ENCODE assay signal across 31 cellular contexts in the genomic region with DNA sequence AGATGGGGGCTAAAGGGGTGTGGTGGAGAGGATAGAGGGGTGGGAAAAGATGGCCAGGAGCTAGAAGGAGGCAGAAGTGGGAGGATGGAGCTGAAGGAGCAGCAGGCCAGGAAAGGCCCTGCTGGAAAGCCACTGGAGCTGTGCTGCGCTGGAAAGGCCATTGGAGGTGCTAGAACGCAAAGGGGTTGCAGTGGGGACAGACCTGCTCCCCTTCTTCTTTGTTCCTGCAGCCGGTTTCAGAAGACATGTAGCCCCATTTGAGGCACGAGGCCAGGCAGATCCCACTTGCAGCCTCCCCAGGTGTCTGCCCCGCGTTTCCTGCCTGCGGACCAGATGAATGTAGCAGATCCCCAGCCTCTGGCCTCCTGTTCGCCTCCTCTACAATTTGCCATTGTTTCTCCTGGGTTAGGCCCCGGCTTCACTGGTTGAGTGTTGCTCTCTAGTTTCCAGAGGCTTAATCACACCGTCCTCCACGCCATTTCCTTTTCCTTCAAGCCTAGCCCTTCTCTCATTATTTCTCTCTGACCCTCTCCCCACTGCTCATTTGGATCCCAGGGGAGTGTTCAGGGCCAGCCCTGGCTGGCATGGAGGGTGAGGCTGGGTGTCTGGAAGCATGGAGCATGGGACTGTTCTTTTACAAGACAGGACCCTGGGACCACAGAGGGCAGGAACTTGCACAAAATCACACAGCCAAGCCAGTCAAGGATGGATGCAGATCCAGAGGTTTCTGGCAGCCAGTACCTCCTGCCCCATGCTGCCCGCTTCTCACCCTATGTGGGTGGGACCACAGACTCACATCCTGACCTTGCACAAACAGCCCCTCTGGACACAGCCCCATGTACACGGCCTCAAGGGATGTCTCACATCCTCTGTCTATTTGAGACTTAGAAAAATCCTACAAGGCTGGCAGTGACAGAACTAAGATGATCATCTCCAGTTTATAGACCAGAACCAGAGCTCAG. TPM values are rescaled to one million over a fixed set of nuclear protein-coding genes. Genes with fewer than 3 reads are reported as not detected.
DNase-seq lines count a peak whose midpoint lies in the region; ATAC-seq, FAIRE-seq and TF ChIP-seq lines count a peak whose summit lies in the region.
"Had no signal": no experiment of that assay in that cellular context is flagged by ENCODE, and none has a peak within 500 bp of the region (broad histone marks: within the 10 kb centered on the region; RNA-seq: fewer than 3 reads in every experiment).

No MANE protein-coding gene starts in this region.

- H2BK5ac ChIP-seq in mesendoderm (ENCODE audit: low read length) = no peak overlapping the region

- H3K36me3 ChIP-seq in HepG2 (replicated peaks in 1 of 2; ENCODE audit: control insufficient read depth in 1 of 2, insufficient read depth in 2 of 2, low read length in 2 of 2) (no peaks in the 10 kb centered on the region), right lobe of liver (no peaks in the 10 kb centered on the region), bronchial epithelial cell (ENCODE audit: control insufficient read depth, insufficient read depth, low read length) (no peaks in the 10 kb centered on the region), mesendoderm (ENCODE audit: control insufficient read depth, insufficient read depth, low read length) (no peaks in the 10 kb centered on the region)
- H3K36me3 ChIP-seq: BLaER1, esophagus muscularis mucosa, gastrocnemius medialis, right atrium auricular region, SJCRH30 had no signal

- H3K9me3 ChIP-seq in HepG2 (ENCODE audit: low read length) (no peaks in the 10 kb centered on the region), right lobe of liver (no peaks in the 10 kb centered on the region)
- H3K9me3 ChIP-seq: BLaER1, esophagus muscularis mucosa, gastrocnemius medialis, mucosa of descending colon, right atrium auricular region, SJCRH30 had no signal

- peaks cover 47% of the 10 kb centered on the region for H3K4me1 Mint-ChIP-seq in type B pancreatic cell (ENCODE audit: unreplicated experiment)

- no peak overlapping the region for H2AFZ ChIP-seq in HepG2 (ENCODE audit: low read length)
- H2AFZ ChIP-seq: GM23248 had no signal

- H3K79me2 ChIP-seq in HepG2 (ENCODE audit: insufficient read depth, low read length) = no peaks in the 10 kb centered on the region
- no peaks in the 10 kb centered on the region for H3K79me2 ChIP-seq in mesendoderm (ENCODE audit: control insufficient read depth, insufficient read depth, low read length)

- TF ChIP-seq RAD21 in HepG2 (CRISPR knock-in tag; IDR thresholded peaks at IDR 0.05) = no peak

- ATAC-seq in HepG2 (peak; percentile 4), right lobe of liver (no peak), HG02981 (IDR thresholded peaks at IDR 0.05; ENCODE audit: unreplicated experiment) (no peak)
- ATAC-seq: gastrocnemius medialis, left cardiac atrium, mucosa of descending colon, PC-3 had no signal

- no peak overlapping the region for H2AK5ac ChIP-seq in mesendoderm (ENCODE audit: low read length)

- H2BK15ac ChIP-seq in mesendoderm (replicated peaks; ENCODE audit: low read depth) = no peak overlapping the region

- no peaks in the 10 kb centered on the region for H3K79me1 ChIP-seq in mesendoderm (ENCODE audit: low read length)

- intact Hi-C loops in HepG2 (cut with micrococcal nuclease; ENCODE audit: unreplicated experiment) (loop anchor here (10.0 kb wide), 1 partner anchor 205 kb away; no protein-coding TSS in a partner anchor), right lobe of liver (cut with DNase I) (no loop called here)

- FAIRE-seq in HepG2 (lab: Jason Lieb, UNC) (no peak), bronchial epithelial cell (lab: Jason Lieb, UNC) (peak; percentile 98)

- CTCF ChIA-PET in HepG2 (lab: Yijun Ruan, JAX; ENCODE audit: low intra/inter-chr PET ratio, low total read pairs) = no interaction called here

- H3K18ac ChIP-seq in mesendoderm (ENCODE audit: low read length) = no peak overlapping the region

- TF ChIP-seq EP300 in HepG2 (IDR thresholded peaks at IDR 0.05; ENCODE audit: low read depth in 2 of 2, low read length in 2 of 2) (no peak), HepG2 (CRISPR knock-in tag; IDR thresholded peaks at IDR 0.05; ENCODE audit: borderline replicate concordance) (no peak)

- no peaks in the 10 kb centered on the region for H3K36me3 Mint-ChIP-seq in type B pancreatic cell

- H3K4me3 Mint-ChIP-seq in type B pancreatic cell = peak overlapping the region; percentile 52

- H2BK120ac ChIP-seq in mesendoderm (ENCODE audit: low read depth, low read length) = no peak overlapping the region

- DNase-seq in HepG2 (ENCODE audit: low spot score) (no peak), right lobe of liver (no peak), bronchial epithelial cell (ENCODE audit: low read depth) (no peak), mesendoderm (peak; percentile 30), type B pancreatic cell (ENCODE audit: extremely low spot score, unreplicated experiment) (no peak), NCI-H526 (lab: John Stamatoyannopoulos, UW) (no peak), DMS153 treated with DMSO at 0.1 percent for 48 hours (lab: John Stamatoyannopoulos, UW; ENCODE audit: unreplicated experiment) (no peak)
- DNase-seq: activated CD4-positive, alpha-beta T cell treated with anti-CD3 and anti-CD28 coated beads, Interleukin-2, amount 50 U/mL, for 48 hours; amniotic stem cell; effector CD4-positive, alpha-beta T cell; gastrocnemius medialis; GDM1; GM23248; left cardiac atrium; mucosa of descending colon; NCI-H1048; NCI-H187 treated with DMSO at 0.1 percent for 48 hours; NCI-H2227 treated with DMSO at 0.1 percent for 48 hours; NCI-H82; occipital lobe; PC-3; SJCRH30; stimulated activated CD4-positive, alpha-beta T cell treated with anti-CD3 and anti-CD28 coated beads, Interleukin-15, amount 100 ng/mL, for 24 hours; T-helper 2 cell had no signal

- H4K20me1 ChIP-seq in HepG2 (ENCODE audit: insufficient read depth, low read length) = no peaks in the 10 kb centered on the region

- in situ Hi-C loops in HepG2 (cut with HindIII; ENCODE audit: extremely low pct_ligation_motif_present, low pct_unique_long_range_greater_than_20kb) = no loop called here

- no peak overlapping the region for H4K5ac ChIP-seq in mesendoderm (ENCODE audit: low read length)

- H3K4me2 ChIP-seq in HepG2 (ENCODE audit: low read depth, low read length) (no peak overlapping the region), mesendoderm (ENCODE audit: low read length) (no peak overlapping the region)
- H3K4me2 ChIP-seq: BLaER1 had no signal

- TF ChIP-seq CTCF in HepG2 (CRISPR knock-in tag; IDR thresholded peaks at IDR 0.05) = no peak
- TF ChIP-seq CTCF in right lobe of liver (IDR thresholded peaks at IDR 0.05) = no peak
- no peak for TF ChIP-seq CTCF in bronchial epithelial cell (IDR thresholded peaks at IDR 0.05; ENCODE audit: insufficient read depth, low read length, severe bottlenecking)
- TF ChIP-seq CTCF in type B pancreatic cell (conservative IDR thresholded peaks at IDR 0.05) = no peak

- H3K27me3 ChIP-seq in HepG2 (ENCODE audit: control insufficient read depth in 1 of 2, insufficient read depth in 2 of 2, low read length in 2 of 2) (peaks cover 7 to 34% of the 10 kb centered on the region in 2 experiments; a peak in 4 of 5 replicates), right lobe of liver (no peaks in the 10 kb centered on the region), bronchial epithelial cell (ENCODE audit: control insufficient read depth, insufficient read depth, low read length) (peaks cover 23% of the 10 kb centered on the region), mesendoderm (ENCODE audit: insufficient read depth, low read length, poor library complexity) (no peaks in the 10 kb centered on the region)
- H3K27me3 ChIP-seq: right atrium auricular region had no signal

- no peaks in the 10 kb centered on the region for H3K9me3 Mint-ChIP-seq in type B pancreatic cell

- POLR2A ChIA-PET in HepG2 (lab: Yijun Ruan, JAX) = no interaction called here

- H3K9ac ChIP-seq in HepG2 (ENCODE audit: insufficient read depth, low read depth, low read length) (no peak overlapping the region), mesendoderm (ENCODE audit: low read length) (no peak overlapping the region)
- H3K9ac ChIP-seq: BLaER1, GM23248 had no signal

- TF ChIP-seq POLR2A in HepG2 (IDR thresholded peaks at IDR 0.05; ENCODE audit: insufficient read depth in 1 of 2, low read depth in 2 of 2, low read length in 2 of 2) (no peak), right lobe of liver (IDR thresholded peaks at IDR 0.05) (no peak)

- peaks cover 42% of the 10 kb centered on the region for H3K4me1 ChIP-seq in HepG2 (ENCODE audit: insufficient read depth, low read length)
- H3K4me1 ChIP-seq in right lobe of liver = peaks cover 0 to 5% (median 0%) of the 10 kb centered on the region in 4 donors
- peaks cover 8% of the 10 kb centered on the region for H3K4me1 ChIP-seq in mesendoderm (ENCODE audit: control insufficient read depth, low read depth, low read length)
- H3K4me1 ChIP-seq: gastrocnemius medialis had no signal

- no peak overlapping the region for H4K8ac ChIP-seq in mesendoderm (ENCODE audit: low read depth, low read length)

- peak overlapping the region; percentile 33 for H3K23ac ChIP-seq in mesendoderm (ENCODE audit: low read length)

- H3K4me3 ChIP-seq in HepG2 (replicated peaks in 1 of 3; ENCODE audit: insufficient read depth in 1 of 3, low read depth in 2 of 3, low read length in 3 of 3) (no peak overlapping the region), right lobe of liver (no peak overlapping the region), bronchial epithelial cell (ENCODE audit: low read depth, low read length) (no peak overlapping the region), mesendoderm (ENCODE audit: low read length) (no peak overlapping the region)
- H3K4me3 ChIP-seq: BLaER1, esophagus muscularis mucosa, gastrocnemius medialis, GM23248, mucosa of descending colon, right atrium auricular region, SJCRH30 had no signal

- H3K27ac Mint-ChIP-seq in type B pancreatic cell = no peak overlapping the region

- 61% methylated on average over 12 of the region's 13 CpGs for WGBS in HepG2 (ENCODE audit: low lambda C conversion rate)
- 76% methylated on average over 7 of the region's 13 CpGs for WGBS in right lobe of liver (ENCODE audit: insufficient coverage, low coverage, low lambda C conversion rate, missing lambda C conversion rate)
- WGBS in mesendoderm (ENCODE audit: extremely low coverage, insufficient coverage, low lambda C conversion rate) = no CpG with 5 or more reads among the region's 13 CpGs

- peak overlapping the region; percentile 44 for H3K56ac ChIP-seq in mesendoderm (ENCODE audit: low read length)

- H3K27ac ChIP-seq in HepG2 (ENCODE audit: extremely low read length, insufficient read depth, low read length) = no peak overlapping the region
- H3K27ac ChIP-seq in right lobe of liver = peak overlapping the region in 1 of 3 donors; percentile 5
- no peak overlapping the region for H3K27ac ChIP-seq in mesendoderm (ENCODE audit: low read depth, low read length)
- H3K27ac ChIP-seq: BLaER1, esophagus muscularis mucosa, gastrocnemius medialis, GM23248, right atrium auricular region, SJCRH30, VCaP had no signal

- BruUV-seq in HepG2 (replicated peaks; lab: Mats Ljungman, UMichigan) = no TSS peak

- no peak overlapping the region for H3K4ac ChIP-seq in mesendoderm (ENCODE audit: low read depth, low read length)

- H3K27me3 Mint-ChIP-seq in type B pancreatic cell = peaks cover 49% of the 10 kb centered on the region

RNA-seq across cellular contexts. Expression of a gene that starts 2.3 kb away (rescaled TPM):
- not detected in 2 replicates for total RNA-seq in HepG2 (2016; rRNA removed; fragmentation: Illumina TruSeq; extraction: Trizol)
- total RNA-seq in HepG2 (2016; cell fraction: cytosol; rRNA removed; fragmentation: Illumina TruSeq; extraction: Trizol; ENCODE audit: low read depth) = not detected in 2 replicates
- total RNA-seq in HepG2 (2016; cell fraction: insoluble cytoplasmic fraction; rRNA removed; fragmentation: Illumina TruSeq; extraction: Trizol) = not detected in 2 replicates
- total RNA-seq in HepG2 (2016; cell fraction: membrane; rRNA removed; fragmentation: Illumina TruSeq; extraction: Trizol) = not detected in 2 replicates
- not detected in 2 replicates for total RNA-seq in HepG2 (2016; cell fraction: nucleus; rRNA removed; fragmentation: Illumina TruSeq; extraction: Trizol)
- 0.08 and 0.10 TPM in 2 replicates for polyA plus RNA-seq in HepG2 (2011; rRNA removed)
- 0.05 and 0.08 TPM in 2 replicates for polyA plus RNA-seq in HepG2 (2011; cell fraction: cytosol; rRNA removed)
- 0.34 and 0.66 TPM in 2 replicates for polyA plus RNA-seq in HepG2 (2011; cell fraction: nucleus; rRNA removed)
- polyA plus RNA-seq in HepG2 (2012) = 0.51 and 0.78 TPM in 2 replicates
- polyA plus RNA-seq in HepG2 (2016; cell fraction: cytosol; fragmentation: Illumina TruSeq; extraction: Trizol; ENCODE audit: low read depth) = not detected in 2 replicates
- polyA plus RNA-seq in HepG2 (2016; cell fraction: insoluble cytoplasmic fraction; fragmentation: Illumina TruSeq; extraction: Trizol; ENCODE audit: low read depth) = not detected in 2 replicates
- not detected in 2 replicates for polyA plus RNA-seq in HepG2 (2016; cell fraction: membrane; fragmentation: Illumina TruSeq; extraction: Trizol; ENCODE audit: low read depth)
- polyA plus RNA-seq in HepG2 (2016; cell fraction: nucleus; fragmentation: Illumina TruSeq; extraction: Trizol; ENCODE audit: insufficient read depth, low read depth) = not detected in 2 replicates
- polyA minus RNA-seq in HepG2 (2011; rRNA and poly(A)+ RNA removed; ENCODE audit: low replicate concordance) = not detected in 2 replicates
- polyA minus RNA-seq in HepG2 (2011; cell fraction: cytosol; rRNA and poly(A)+ RNA removed) = not detected in 2 replicates
- not detected in 2 replicates for polyA minus RNA-seq in HepG2 (2011; cell fraction: nucleus; rRNA and poly(A)+ RNA removed)
- total RNA-seq in right lobe of liver = 1 to 10 TPM in 4 of 6 experiments, under 1 TPM in 2; 0.37 to 3.1 (median 2.1) TPM
- total RNA-seq in bronchial epithelial cell = not detected in 2 replicates
- polyA plus RNA-seq in mesendoderm (2013, experiment 1 of 2) = 0.28 TPM
- polyA plus RNA-seq in mesendoderm (2013, experiment 2 of 2) = 0.42 TPM
- total RNA-seq in type B pancreatic cell (ENCODE audit: low replicate concordance) = 5.4 and 17.8 TPM in 2 replicates
- total RNA-seq: HT-29, PC-3 had no signal

RNA-seq across cellular contexts. Expression of a gene that starts 8.9 kb away (rescaled TPM):
- total RNA-seq in HepG2 (2016; rRNA removed; fragmentation: Illumina TruSeq; extraction: Trizol) (7.9 and 20.5 TPM in 2 replicates), right lobe of liver (1 to 10 TPM in 5 of 6 experiments, under 1 TPM in 1; 0.98 to 2.1 (median 1.5) TPM), bronchial epithelial cell (11.3 and 20.0 TPM in 2 replicates), type B pancreatic cell (ENCODE audit: low replicate concordance) (40.7 and 66.0 TPM in 2 replicates)
- 14.4 and 19.9 TPM in 2 replicates for total RNA-seq in HepG2 (2016; cell fraction: cytosol; rRNA removed; fragmentation: Illumina TruSeq; extraction: Trizol; ENCODE audit: low read depth)
- total RNA-seq in HepG2 (2016; cell fraction: insoluble cytoplasmic fraction; rRNA removed; fragmentation: Illumina TruSeq; extraction: Trizol) = 6.3 and 20.7 TPM in 2 replicates
- total RNA-seq in HepG2 (2016; cell fraction: membrane; rRNA removed; fragmentation: Illumina TruSeq; extraction: Trizol) = 5.4 and 5.7 TPM in 2 replicates
- total RNA-seq in HepG2 (2016; cell fraction: nucleus; rRNA removed; fragmentation: Illumina TruSeq; extraction: Trizol) = 23.7 and 28.0 TPM in 2 replicates
- 20.1 and 21.1 TPM in 2 replicates for polyA plus RNA-seq in HepG2 (2011; rRNA removed)
- 12.3 and 21.8 TPM in 2 replicates for polyA plus RNA-seq in HepG2 (2011; cell fraction: cytosol; rRNA removed)
- 72.0 and 79.4 TPM in 2 replicates for polyA plus RNA-seq in HepG2 (2011; cell fraction: nucleus; rRNA removed)
- 20.2 and 27.2 TPM in 2 replicates for polyA plus RNA-seq in HepG2 (2012)
- 1.8 and 2.1 TPM in 2 replicates for polyA plus RNA-seq in HepG2 (2016; cell fraction: cytosol; fragmentation: Illumina TruSeq; extraction: Trizol; ENCODE audit: low read depth)
- polyA plus RNA-seq in HepG2 (2016; cell fraction: insoluble cytoplasmic fraction; fragmentation: Illumina TruSeq; extraction: Trizol; ENCODE audit: low read depth) = 8.0 and 10.2 TPM in 2 replicates
- polyA plus RNA-seq in HepG2 (2016; cell fraction: membrane; fragmentation: Illumina TruSeq; extraction: Trizol; ENCODE audit: low read depth) = 3.0 and 3.3 TPM in 2 replicates
- 52.6 and 56.5 TPM in 2 replicates for polyA plus RNA-seq in HepG2 (2016; cell fraction: nucleus; fragmentation: Illumina TruSeq; extraction: Trizol; ENCODE audit: insufficient read depth, low read depth)
- polyA minus RNA-seq in HepG2 (2011; rRNA and poly(A)+ RNA removed; ENCODE audit: low replicate concordance) = 0.12 and 24.7 TPM in 2 replicates
- polyA minus RNA-seq in HepG2 (2011; cell fraction: cytosol; rRNA and poly(A)+ RNA removed) = 10.2 and 13.7 TPM in 2 replicates
- 19.1 and 20.3 TPM in 2 replicates for polyA minus RNA-seq in HepG2 (2011; cell fraction: nucleus; rRNA and poly(A)+ RNA removed)
- 5.7 TPM for polyA plus RNA-seq in mesendoderm (2013, experiment 1 of 2)
- 5.9 TPM for polyA plus RNA-seq in mesendoderm (2013, experiment 2 of 2)

RNA-seq across cellular contexts. Expression of a gene that starts 21.4 kb away (rescaled TPM):
- total RNA-seq in HepG2 (2016; rRNA removed; fragmentation: Illumina TruSeq; extraction: Trizol) = 0.17 and 1.3 TPM in 2 replicates
- total RNA-seq in HepG2 (2016; cell fraction: cytosol; rRNA removed; fragmentation: Illumina TruSeq; extraction: Trizol; ENCODE audit: low read depth) = 0.26 and 0.30 TPM in 2 replicates
- 0.15 and 0.84 TPM in 2 replicates for total RNA-seq in HepG2 (2016; cell fraction: insoluble cytoplasmic fraction; rRNA removed; fragmentation: Illumina TruSeq; extraction: Trizol)
- 0.14 and 0.46 TPM in 2 replicates for total RNA-seq in HepG2 (2016; cell fraction: membrane; rRNA removed; fragmentation: Illumina TruSeq; extraction: Trizol)
- total RNA-seq in HepG2 (2016; cell fraction: nucleus; rRNA removed; fragmentation: Illumina TruSeq; extraction: Trizol) = 0.84 and 2.6 TPM in 2 replicates
- 3.6 and 3.8 TPM in 2 replicates for polyA plus RNA-seq in HepG2 (2011; rRNA removed)
- polyA plus RNA-seq in HepG2 (2011; cell fraction: cytosol; rRNA removed) = 0.58 and 1.0 TPM in 2 replicates
- 31.0 and 48.1 TPM in 2 replicates for polyA plus RNA-seq in HepG2 (2011; cell fraction: nucleus; rRNA removed)
- polyA plus RNA-seq in HepG2 (2012) = 1.9 and 2.1 TPM in 2 replicates
- polyA plus RNA-seq in HepG2 (2016; cell fraction: cytosol; fragmentation: Illumina TruSeq; extraction: Trizol; ENCODE audit: low read depth) = 0.17 and 0.24 TPM in 2 replicates
- 0.56 and 0.57 TPM in 2 replicates for polyA plus RNA-seq in HepG2 (2016; cell fraction: insoluble cytoplasmic fraction; fragmentation: Illumina TruSeq; extraction: Trizol; ENCODE audit: low read depth)
- polyA plus RNA-seq in HepG2 (2016; cell fraction: membrane; fragmentation: Illumina TruSeq; extraction: Trizol; ENCODE audit: low read depth) = 0.18 and 0.34 TPM in 2 replicates
- polyA plus RNA-seq in HepG2 (2016; cell fraction: nucleus; fragmentation: Illumina TruSeq; extraction: Trizol; ENCODE audit: insufficient read depth, low read depth) = 9.0 and 13.6 TPM in 2 replicates
- polyA minus RNA-seq in HepG2 (2011; rRNA and poly(A)+ RNA removed; ENCODE audit: low replicate concordance) = 0.07 and 2.9 TPM in 2 replicates
- not detected in 2 replicates for polyA minus RNA-seq in HepG2 (2011; cell fraction: cytosol; rRNA and poly(A)+ RNA removed)
- polyA minus RNA-seq in HepG2 (2011; cell fraction: nucleus; rRNA and poly(A)+ RNA removed) = 8.1 and 8.2 TPM in 2 replicates
- under 1 TPM in 4 of 6 experiments, not detected in 2; 0.17 to 0.51 (median 0.43) TPM for total RNA-seq in right lobe of liver
- total RNA-seq in bronchial epithelial cell = 0.38 and 0.53 TPM in 2 replicates
- polyA plus RNA-seq in mesendoderm (2013, experiment 1 of 2) = 1.5 TPM
- polyA plus RNA-seq in mesendoderm (2013, experiment 2 of 2) = 2.0 TPM
- total RNA-seq in type B pancreatic cell (ENCODE audit: low replicate concordance) = 6.3 and 25.2 TPM in 2 replicates
- total RNA-seq: gastrocnemius medialis, PC-3 had no signal

RNA-seq across cellular contexts. Expression of a gene that starts 30.0 kb away (rescaled TPM):
- total RNA-seq in HepG2 (2016; rRNA removed; fragmentation: Illumina TruSeq; extraction: Trizol) = 0.07 and 0.27 TPM in 2 replicates
- not detected in 2 replicates for total RNA-seq in HepG2 (2016; cell fraction: cytosol; rRNA removed; fragmentation: Illumina TruSeq; extraction: Trizol; ENCODE audit: low read depth)
- 0.15 TPM in 1 of 2 replicates, not detected in the other for total RNA-seq in HepG2 (2016; cell fraction: insoluble cytoplasmic fraction; rRNA removed; fragmentation: Illumina TruSeq; extraction: Trizol)
- 0.10 TPM in 1 of 2 replicates, not detected in the other for total RNA-seq in HepG2 (2016; cell fraction: membrane; rRNA removed; fragmentation: Illumina TruSeq; extraction: Trizol)
- 0.28 and 0.41 TPM in 2 replicates for total RNA-seq in HepG2 (2016; cell fraction: nucleus; rRNA removed; fragmentation: Illumina TruSeq; extraction: Trizol)
- polyA plus RNA-seq in HepG2 (2011; rRNA removed) = 0.68 and 0.95 TPM in 2 replicates
- polyA plus RNA-seq in HepG2 (2011; cell fraction: cytosol; rRNA removed) = 0.54 and 0.87 TPM in 2 replicates
- 0.55 and 0.64 TPM in 2 replicates for polyA plus RNA-seq in HepG2 (2011; cell fraction: nucleus; rRNA removed)
- polyA plus RNA-seq in HepG2 (2012) = 1.5 and 2.7 TPM in 2 replicates
- polyA plus RNA-seq in HepG2 (2016; cell fraction: cytosol; fragmentation: Illumina TruSeq; extraction: Trizol; ENCODE audit: low read depth) = 0.06 and 0.14 TPM in 2 replicates
- 0.16 and 0.24 TPM in 2 replicates for polyA plus RNA-seq in HepG2 (2016; cell fraction: insoluble cytoplasmic fraction; fragmentation: Illumina TruSeq; extraction: Trizol; ENCODE audit: low read depth)
- not detected in 2 replicates for polyA plus RNA-seq in HepG2 (2016; cell fraction: membrane; fragmentation: Illumina TruSeq; extraction: Trizol; ENCODE audit: low read depth)
- 0.52 and 0.68 TPM in 2 replicates for polyA plus RNA-seq in HepG2 (2016; cell fraction: nucleus; fragmentation: Illumina TruSeq; extraction: Trizol; ENCODE audit: insufficient read depth, low read depth)
- 2.6 TPM in 1 of 2 replicates, not detected in the other for polyA minus RNA-seq in HepG2 (2011; rRNA and poly(A)+ RNA removed; ENCODE audit: low replicate concordance)
- polyA minus RNA-seq in HepG2 (2011; cell fraction: cytosol; rRNA and poly(A)+ RNA removed) = 0.20 and 0.70 TPM in 2 replicates
- polyA minus RNA-seq in HepG2 (2011; cell fraction: nucleus; rRNA and poly(A)+ RNA removed) = 0.39 and 0.87 TPM in 2 replicates
- total RNA-seq in right lobe of liver = 10 to 100 TPM; 10.0 to 41.6 (median 28.1) TPM
- total RNA-seq in bronchial epithelial cell = not detected in 2 replicates
- polyA plus RNA-seq in mesendoderm (2013, experiment 1 of 2) = 0.42 TPM
- 0.49 TPM for polyA plus RNA-seq in mesendoderm (2013, experiment 2 of 2)
- total RNA-seq in type B pancreatic cell (ENCODE audit: low replicate concordance) = 0.64 and 0.65 TPM in 2 replicates
- total RNA-seq: A673, GM23248, PC-3, SJCRH30 had no signal
- polyA plus RNA-seq: GM23248 had no signal

RNA-seq across cellular contexts. Expression of a gene that starts 31.7 kb away (rescaled TPM):
- total RNA-seq in HepG2 (2016; rRNA removed; fragmentation: Illumina TruSeq; extraction: Trizol) (51.9 and 56.5 TPM in 2 replicates), right lobe of liver (1 to 10 TPM in 4 of 6 experiments, under 1 TPM in 2; 0.62 to 1.7 (median 1.3) TPM), bronchial epithelial cell (0.26 and 0.51 TPM in 2 replicates), type B pancreatic cell (ENCODE audit: low replicate concordance) (31.7 and 33.5 TPM in 2 replicates)
- 18.2 and 19.1 TPM in 2 replicates for total RNA-seq in HepG2 (2016; cell fraction: cytosol; rRNA removed; fragmentation: Illumina TruSeq; extraction: Trizol; ENCODE audit: low read depth)
- total RNA-seq in HepG2 (2016; cell fraction: insoluble cytoplasmic fraction; rRNA removed; fragmentation: Illumina TruSeq; extraction: Trizol) = 50.0 and 55.6 TPM in 2 replicates
- 20.4 and 21.6 TPM in 2 replicates for total RNA-seq in HepG2 (2016; cell fraction: membrane; rRNA removed; fragmentation: Illumina TruSeq; extraction: Trizol)
- total RNA-seq in HepG2 (2016; cell fraction: nucleus; rRNA removed; fragmentation: Illumina TruSeq; extraction: Trizol) = 31.7 and 43.0 TPM in 2 replicates
- 21.8 and 32.7 TPM in 2 replicates for polyA plus RNA-seq in HepG2 (2011; rRNA removed)
- polyA plus RNA-seq in HepG2 (2011; cell fraction: cytosol; rRNA removed) = 13.5 and 33.7 TPM in 2 replicates
- 64.2 and 90.2 TPM in 2 replicates for polyA plus RNA-seq in HepG2 (2011; cell fraction: nucleus; rRNA removed)
- polyA plus RNA-seq in HepG2 (2012) = 11.7 and 21.3 TPM in 2 replicates
- 16.4 and 16.7 TPM in 2 replicates for polyA plus RNA-seq in HepG2 (2016; cell fraction: cytosol; fragmentation: Illumina TruSeq; extraction: Trizol; ENCODE audit: low read depth)
- polyA plus RNA-seq in HepG2 (2016; cell fraction: insoluble cytoplasmic fraction; fragmentation: Illumina TruSeq; extraction: Trizol; ENCODE audit: low read depth) = 57.9 and 60.0 TPM in 2 replicates
- 15.5 and 16.6 TPM in 2 replicates for polyA plus RNA-seq in HepG2 (2016; cell fraction: membrane; fragmentation: Illumina TruSeq; extraction: Trizol; ENCODE audit: low read depth)
- 101 and 114 TPM in 2 replicates for polyA plus RNA-seq in HepG2 (2016; cell fraction: nucleus; fragmentation: Illumina TruSeq; extraction: Trizol; ENCODE audit: insufficient read depth, low read depth)
- polyA minus RNA-seq in HepG2 (2011; rRNA and poly(A)+ RNA removed; ENCODE audit: low replicate concordance) = 37.9 and 93.4 TPM in 2 replicates
- polyA minus RNA-seq in HepG2 (2011; cell fraction: cytosol; rRNA and poly(A)+ RNA removed) = 13.8 and 22.5 TPM in 2 replicates
- polyA minus RNA-seq in HepG2 (2011; cell fraction: nucleus; rRNA and poly(A)+ RNA removed) = 19.8 and 31.5 TPM in 2 replicates
- 80.7 TPM for polyA plus RNA-seq in mesendoderm (2013, experiment 1 of 2)
- polyA plus RNA-seq in mesendoderm (2013, experiment 2 of 2) = 79.7 TPM
